Comparison of ENCODE assay signal across 10 cellular contexts in the genomic region with DNA sequence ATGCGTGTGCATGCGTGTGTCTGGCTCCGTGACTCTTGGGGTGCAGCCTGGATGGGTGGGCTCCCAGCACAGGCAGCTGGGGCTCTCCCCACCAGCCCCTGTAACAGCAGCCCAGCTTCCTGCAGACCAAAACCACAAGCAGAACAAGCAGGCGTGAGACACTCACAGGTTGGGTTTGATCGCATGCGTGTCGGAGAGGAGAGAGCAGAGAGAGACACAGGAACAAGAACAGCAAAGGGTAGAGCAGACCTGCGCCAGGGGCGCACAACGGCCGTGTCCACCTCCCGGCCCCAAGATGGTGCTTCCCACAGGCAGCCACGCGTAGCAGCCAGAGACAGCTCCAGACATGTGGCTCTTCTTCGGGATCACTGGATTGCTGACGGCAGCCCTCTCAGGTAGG. TPM values are rescaled to one million over a fixed set of nuclear protein-coding genes. Genes with fewer than 3 reads are reported as not detected.
DNase-seq lines count a peak whose midpoint lies in the region; ATAC-seq and TF ChIP-seq lines count a peak whose summit lies in the region.
"Had no signal": no experiment of that assay in that cellular context is flagged by ENCODE, and none has a peak within 500 bp of the region (broad histone marks: within the 10 kb centered on the region; RNA-seq: fewer than 3 reads in every experiment).

A gene with protein sequence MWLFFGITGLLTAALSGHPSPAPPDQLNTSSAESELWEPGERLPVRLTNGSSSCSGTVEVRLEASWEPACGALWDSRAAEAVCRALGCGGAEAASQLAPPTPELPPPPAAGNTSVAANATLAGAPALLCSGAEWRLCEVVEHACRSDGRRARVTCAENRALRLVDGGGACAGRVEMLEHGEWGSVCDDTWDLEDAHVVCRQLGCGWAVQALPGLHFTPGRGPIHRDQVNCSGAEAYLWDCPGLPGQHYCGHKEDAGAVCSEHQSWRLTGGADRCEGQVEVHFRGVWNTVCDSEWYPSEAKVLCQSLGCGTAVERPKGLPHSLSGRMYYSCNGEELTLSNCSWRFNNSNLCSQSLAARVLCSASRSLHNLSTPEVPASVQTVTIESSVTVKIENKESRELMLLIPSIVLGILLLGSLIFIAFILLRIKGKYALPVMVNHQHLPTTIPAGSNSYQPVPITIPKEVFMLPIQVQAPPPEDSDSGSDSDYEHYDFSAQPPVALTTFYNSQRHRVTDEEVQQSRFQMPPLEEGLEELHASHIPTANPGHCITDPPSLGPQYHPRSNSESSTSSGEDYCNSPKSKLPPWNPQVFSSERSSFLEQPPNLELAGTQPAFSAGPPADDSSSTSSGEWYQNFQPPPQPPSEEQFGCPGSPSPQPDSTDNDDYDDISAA (plus strand): TSS at position 161 of the 400 bp plus-strand sequence. CDS start 186 bp downstream, at position 347.

- no peak for TF ChIP-seq EP300 in stomach (IDR thresholded peaks at IDR 0.05)

- CTCF ChIA-PET in activated CD8-positive, alpha-beta memory T cell treated with anti-CD3 and anti-CD28 coated beads, Interleukin-2, amount 10 ng/mL, durations not matched to agents 7 days and 5 days (lab: Charles Lee), result interaction anchor here (0.5 to 2.3 kb wide), 18 partner anchors 9 to 420 kb away, joined by 3 to 9 read pairs (median 3); a partner anchor contains a TSS
- CTCF ChIA-PET in GM10248 (lab: Yijun Ruan, JAX), result interaction anchor here (0.7 to 4.3 kb wide), 10 partner anchors 11 to 182 kb away, joined by 3 to 24 read pairs (median 4); no protein-coding TSS in a partner anchor

- peaks cover 4% of the 10 kb centered on the region for H3K27me3 Mint-ChIP-seq in activated CD8-positive, alpha-beta memory T cell treated with anti-CD3 and anti-CD28 coated beads, Interleukin-2, amount 10 ng/mL, durations not matched to agents 7 days and 5 days
- peaks cover 2 to 3% (median 2%) of the 10 kb centered on the region in 3 donors for H3K27me3 Mint-ChIP-seq in immature natural killer cell (ENCODE audit: low read depth in 3 of 3)

- POLR2A ChIA-PET in GM10248 (lab: Yijun Ruan, JAX), result no interaction called here

- H3K27ac ChIP-seq in OCI-LY3 (ENCODE audit: low read length) (no peak within 1 kb of the TSS), stomach (peak within 1 kb of the TSS in 4 of 5 donors; percentile 10 to 68 (median 54))

- intact Hi-C loops in stomach (cut with DNase I; ENCODE audit: low total_unique reads), result no loop called here

- peak within 1 kb of the TSS; percentile 93 for H3K27ac Mint-ChIP-seq in activated CD8-positive, alpha-beta memory T cell treated with anti-CD3 and anti-CD28 coated beads, Interleukin-2, amount 10 ng/mL, durations not matched to agents 7 days and 5 days
- H3K27ac Mint-ChIP-seq in immature natural killer cell, result peak within 1 kb of the TSS; percentile 78 to 94 (median 84)

- H3K9ac ChIP-seq in OCI-LY3 (ENCODE audit: low read length), result no peak within 1 kb of the TSS

- H4K20me1 ChIP-seq in OCI-LY3 (ENCODE audit: insufficient read depth, low read length), result no peaks in the 10 kb centered on the region

- peaks cover 6% of the 10 kb centered on the region; the same call in 1 of the 2 replicates for H3K9me3 ChIP-seq in OCI-LY3 (ENCODE audit: insufficient read depth, low read length)
- H3K9me3 ChIP-seq in stomach, result no peaks in the 10 kb centered on the region
- H3K9me3 ChIP-seq: tibial nerve had no signal

- no peak for TF ChIP-seq POLR2A in stomach (IDR thresholded peaks at IDR 0.05)

- peaks cover 22% of the 10 kb centered on the region for H3K36me3 Mint-ChIP-seq in activated CD8-positive, alpha-beta memory T cell treated with anti-CD3 and anti-CD28 coated beads, Interleukin-2, amount 10 ng/mL, durations not matched to agents 7 days and 5 days
- peaks cover 0 to 8% (median 0%) of the 10 kb centered on the region in 3 donors for H3K36me3 Mint-ChIP-seq in immature natural killer cell

- peaks cover 9% of the 10 kb centered on the region for H3K9me3 Mint-ChIP-seq in activated CD8-positive, alpha-beta memory T cell treated with anti-CD3 and anti-CD28 coated beads, Interleukin-2, amount 10 ng/mL, durations not matched to agents 7 days and 5 days (ENCODE audit: low read depth)
- H3K9me3 Mint-ChIP-seq in immature natural killer cell, result no peaks in the 10 kb centered on the region

- ATAC-seq in activated CD8-positive, alpha-beta memory T cell treated with anti-CD3 and anti-CD28 coated beads, Interleukin-2, amount 10 ng/mL, durations not matched to agents 7 days and 5 days, result peak; percentile 65
- ATAC-seq in HG03280 (IDR thresholded peaks at IDR 0.05; ENCODE audit: unreplicated experiment), result no peak

- H3K4me2 ChIP-seq in OCI-LY3 (ENCODE audit: low read length), result peak within 1 kb of the TSS; percentile 61

- DNase-seq in activated CD8-positive, alpha-beta memory T cell treated with anti-CD3 and anti-CD28 coated beads, Interleukin-2, amount 10 ng/mL, durations not matched to agents 7 days and 5 days, result peak; percentile 87
- peak; percentile 60 to 71 (median 62) for DNase-seq in immature natural killer cell
- no peak for DNase-seq in stomach
- no peak for DNase-seq in germinal center (ENCODE audit: low spot score)
- no peak for DNase-seq in GM10248 (ENCODE audit: extremely low spot score)
- DNase-seq: NCI-H226, retina had no signal

- H3K36me3 ChIP-seq in OCI-LY3 (replicated peaks; ENCODE audit: low read depth, low read length), result no peaks in the 10 kb centered on the region
- H3K36me3 ChIP-seq in stomach, result no peaks in the 10 kb centered on the region
- H3K36me3 ChIP-seq: tibial nerve had no signal

- H3K4me3 ChIP-seq in OCI-LY3 (ENCODE audit: low read length) (peak within 1 kb of the TSS; percentile 50), stomach (peak within 1 kb of the TSS; percentile 7 to 37 (median 28))

- peaks cover 37% of the 10 kb centered on the region for H3K4me1 Mint-ChIP-seq in activated CD8-positive, alpha-beta memory T cell treated with anti-CD3 and anti-CD28 coated beads, Interleukin-2, amount 10 ng/mL, durations not matched to agents 7 days and 5 days
- peaks cover 47 to 59% of the 10 kb centered on the region in 2 donors for H3K4me1 Mint-ChIP-seq in immature natural killer cell

- H3K4me3 Mint-ChIP-seq in activated CD8-positive, alpha-beta memory T cell treated with anti-CD3 and anti-CD28 coated beads, Interleukin-2, amount 10 ng/mL, durations not matched to agents 7 days and 5 days, result peak within 1 kb of the TSS; percentile 80
- peak within 1 kb of the TSS; percentile 85 to 95 (median 87) for H3K4me3 Mint-ChIP-seq in immature natural killer cell

- H3K79me2 ChIP-seq in OCI-LY3 (ENCODE audit: low read length), result no peaks in the 10 kb centered on the region

- 73 to 97% (median 84%) methylated on average over 12 to 16 of the region's 16 CpGs for WGBS in stomach, 5 donors

- TF ChIP-seq CTCF in OCI-LY3 (IDR thresholded peaks at IDR 0.05; ENCODE audit: low read depth, low read length), result no peak
- TF ChIP-seq CTCF in stomach (IDR thresholded peaks at IDR 0.05), result no peak
- no peak for TF ChIP-seq CTCF in GM10248 (IDR thresholded peaks at IDR 0.05; ENCODE audit: control extremely low read depth, extremely low read depth, low read depth, missing control alignments)

- H3K4me1 ChIP-seq in OCI-LY3 (ENCODE audit: low read length) (peaks cover 14% of the 10 kb centered on the region), stomach (peaks cover 0 to 18% (median 3%) of the 10 kb centered on the region in 4 donors)
- H3K4me1 ChIP-seq: tibial nerve had no signal

- H3K27me3 ChIP-seq in OCI-LY3 (ENCODE audit: low read depth, low read length) (peaks cover 23% of the 10 kb centered on the region), stomach (no peaks in the 10 kb centered on the region)
- H3K27me3 ChIP-seq: tibial nerve had no signal

- H2AFZ ChIP-seq in OCI-LY3 (ENCODE audit: low read depth, low read length), result peak within 1 kb of the TSS; percentile 73; the same call in 1 of the 2 replicates

RNA-seq across cellular contexts. Expression of the gene that starts here (rescaled TPM):
- total RNA-seq in activated CD8-positive, alpha-beta memory T cell treated with anti-CD3 and anti-CD28 coated beads, Interleukin-2, amount 10 ng/mL, durations not matched to agents 7 days and 5 days, result 100 to 1,000 TPM; 152 to 181 TPM
- polyA plus RNA-seq in immature natural killer cell (10 to 100 TPM; 17.3 to 47.3 (median 19.1) TPM), stomach (1 to 10 TPM; 1.1 to 1.2 (median 1.1) TPM)
- total RNA-seq in stomach, result 1 to 10 TPM in 3 of 5 donors, not detected in 2; 1.6 to 2.8 (median 2.3) TPM

Comparison
In these comparisons a context has a peak if more than half of its experiments do, and no peak if none do; other contexts are left out.
1. RNA of the gene that starts here (total RNA-seq): 152 to 181 TPM in activated CD8-positive, alpha-beta memory T cell treated with anti-CD3 and anti-CD28 coated beads, Interleukin-2, amount 10 ng/mL, durations not matched to agents 7 days and 5 days; 1.6 to 2.8 TPM in stomach; every median in the first group is over 10 times any median in the second.
2. RNA of the gene that starts here (polyA plus RNA-seq): 17.3 to 47.3 TPM in immature natural killer cell; 1.1 to 1.2 TPM in stomach; every median in the first group is over 4 times any median in the second.
3. DNase-seq: peak in activated CD8-positive, alpha-beta memory T cell treated with anti-CD3 and anti-CD28 coated beads, Interleukin-2, amount 10 ng/mL, durations not matched to agents 7 days and 5 days (single experiment) and immature natural killer cell (3 of 3); none in stomach (single experiment), germinal center (single experiment) and GM10248 (single experiment).